In genomic region chr1:85259118-85259865, GRCh38 we compare ENCODE assay signal across 9 cellular contexts. TPM values are rescaled to one million over a fixed set of nuclear protein-coding genes. Genes with fewer than 3 reads are reported as not detected.
DNase-seq lines count a peak whose midpoint lies in the region; ATAC-seq, FAIRE-seq and TF ChIP-seq lines count a peak whose summit lies in the region.
"Had no signal": no experiment of that assay in that cellular context is flagged by ENCODE, and none has a peak within 500 bp of the region (broad histone marks: within the 10 kb centered on the region; RNA-seq: fewer than 3 reads in every experiment).

TSS of gene C1orf52 (minus strand) at chr1:85259662. CDS start at chr1:85259633, 29 bp downstream.

- peak within 1 kb of the TSS; percentile 88 for H3K4me3 ChIP-seq in WI38 (ENCODE audit: low read depth, low read length)
- H3K4me3 ChIP-seq in bronchial epithelial cell (ENCODE audit: low read depth, low read length): peak within 1 kb of the TSS; percentile 99
- H3K4me3 ChIP-seq in smooth muscle cell: peak within 1 kb of the TSS; percentile 100

- H3K79me2 ChIP-seq in smooth muscle cell (ENCODE audit: low read depth): peaks cover 31% of the 10 kb centered on the region

- DNase-seq in AG08396 (ENCODE audit: low spot score) (peak; percentile 92), NCI-H2227 (lab: John Stamatoyannopoulos, UW; ENCODE audit: unreplicated experiment) (peak; percentile 97), bronchial epithelial cell (ENCODE audit: low read depth) (peak; percentile 71), iPS-NIHi11 (ENCODE audit: low spot score) (peak; percentile 92), smooth muscle cell (lab: John Stamatoyannopoulos, UW; ENCODE audit: unreplicated experiment) (peak; percentile 95)

- no peaks in the 10 kb centered on the region for H3K27me3 ChIP-seq in bronchial epithelial cell (ENCODE audit: control insufficient read depth, insufficient read depth, low read length)
- H3K27me3 ChIP-seq in smooth muscle cell (ENCODE audit: low read depth): no peaks in the 10 kb centered on the region

- H3K9me3 ChIP-seq in smooth muscle cell (replicated peaks; ENCODE audit: low read depth): no peaks in the 10 kb centered on the region

- H3K9ac ChIP-seq in smooth muscle cell (ENCODE audit: low read depth): peak within 1 kb of the TSS; percentile 98

- WGBS in smooth muscle cell (ENCODE audit: low lambda C conversion rate): under 1% methylated on average over 51 of the region's 64 CpGs

- H4K20me1 ChIP-seq in smooth muscle cell (ENCODE audit: low read depth): peaks cover 35% of the 10 kb centered on the region

- ATAC-seq in GM18907 (IDR thresholded peaks at IDR 0.05; ENCODE audit: unreplicated experiment): peak; percentile 97
- peak; percentile 97 for ATAC-seq in HG03159 (IDR thresholded peaks at IDR 0.05; ENCODE audit: unreplicated experiment)

- TF ChIP-seq CTCF in WI38 (IDR thresholded peaks at IDR 0.05; ENCODE audit: low read depth, low read length): peak; percentile 83
- TF ChIP-seq CTCF in bronchial epithelial cell (IDR thresholded peaks at IDR 0.05; ENCODE audit: insufficient read depth, low read length, severe bottlenecking): peak; percentile 89
- peak; percentile 99 for TF ChIP-seq CTCF in smooth muscle cell (IDR thresholded peaks at IDR 0.05; ENCODE audit: borderline replicate concordance, insufficient read depth, poor library complexity, severe bottlenecking)

- H3K4me2 ChIP-seq in smooth muscle cell: peak within 1 kb of the TSS; percentile 100

- H3K36me3 ChIP-seq in bronchial epithelial cell (ENCODE audit: control insufficient read depth, insufficient read depth, low read length) (peaks cover 3% of the 10 kb centered on the region), smooth muscle cell (ENCODE audit: low read depth) (no peaks in the 10 kb centered on the region)

- H3K4me1 ChIP-seq in smooth muscle cell (ENCODE audit: low read depth): peaks cover 8% of the 10 kb centered on the region

- H3K27ac ChIP-seq in smooth muscle cell (ENCODE audit: low read depth): peak within 1 kb of the TSS; percentile 91

- H2AFZ ChIP-seq in smooth muscle cell (ENCODE audit: low read depth): peak within 1 kb of the TSS; percentile 96

- FAIRE-seq in bronchial epithelial cell (lab: Jason Lieb, UNC): no peak
- FAIRE-seq: colon had no signal

- no peaks in the 10 kb centered on the region for H3F3A ChIP-seq in smooth muscle cell (ENCODE audit: low read depth)

RNA-seq across cellular contexts. Expression of gene C1orf52, which starts in this region (rescaled TPM):
- 11.1 and 12.5 TPM in 2 replicates for total RNA-seq in bronchial epithelial cell
- 30.7 and 39.4 TPM in 2 replicates for total RNA-seq in smooth muscle cell
- 45.0 and 46.4 TPM in 2 replicates for polyA plus RNA-seq in smooth muscle cell

Comparison
In these comparisons a context has a peak if more than half of its experiments do, and no peak if none do; other contexts are left out.
1. Peak in every context shown above with its lines: DNase-seq, ATAC-seq, H3K4me3 ChIP-seq and H3K27ac ChIP-seq.